ENCODE assay signal across 12 cellular contexts in the genomic region with DNA sequence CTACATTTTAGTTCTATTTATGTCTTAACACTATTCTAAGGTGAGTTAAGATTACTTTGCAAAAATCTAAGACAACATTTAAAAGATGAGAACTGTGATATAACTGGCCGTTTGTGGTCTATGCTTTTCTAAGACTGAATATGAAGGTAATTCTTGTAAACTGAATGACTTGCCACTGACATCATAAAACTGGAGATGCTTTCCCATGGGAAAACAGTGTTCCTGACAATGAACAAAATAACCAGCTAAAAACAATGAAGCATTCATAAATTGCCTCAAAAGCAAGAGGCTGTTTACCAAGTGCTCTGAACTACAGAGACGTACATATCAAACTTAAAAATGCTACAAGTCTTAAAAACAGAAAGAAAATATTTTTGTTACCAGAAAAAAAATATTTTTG. TPM values are rescaled to one million over a fixed set of nuclear protein-coding genes. Genes with fewer than 3 reads are reported as not detected.
DNase-seq lines count a peak whose midpoint lies in the region; ATAC-seq and TF ChIP-seq lines count a peak whose summit lies in the region.
"Had no signal": no experiment of that assay in that cellular context is flagged by ENCODE, and none has a peak within 500 bp of the region (broad histone marks: within the 10 kb centered on the region; RNA-seq: fewer than 3 reads in every experiment).

No MANE protein-coding gene starts in this region.

- TF ChIP-seq CTCF in fibroblast of pulmonary artery (IDR thresholded peaks at IDR 0.05; ENCODE audit: low read length, missing control alignments), result no peak

- H3K4me3 ChIP-seq in SJCRH30 (no peak overlapping the region), fibroblast of pulmonary artery (replicated peaks; ENCODE audit: low read depth, low read length) (no peak overlapping the region)
- H3K4me3 ChIP-seq: cardiac muscle cell, mucosa of descending colon had no signal

- no peaks in the 10 kb centered on the region for H3K27me3 ChIP-seq in SJCRH30
- H3K27me3 ChIP-seq: cardiac muscle cell had no signal

- peak; percentile 44 for DNase-seq in DMS79 treated with DMSO at 0.1 percent for 48 hours (lab: John Stamatoyannopoulos, UW)
- peak; percentile 26 to 81 for DNase-seq in SJCRH30
- peak; percentile 90 for DNase-seq in fibroblast of pulmonary artery (ENCODE audit: low read depth)
- DNase-seq in putamen (ENCODE audit: low spot score), result peak; percentile 80
- no peak for DNase-seq in stimulated activated CD4-positive, alpha-beta T cell treated with anti-CD3 and anti-CD28 coated beads, Interleukin-2, amount 100 ng/mL, for 24 hours
- no peak for DNase-seq in activated naive CD4-positive, alpha-beta T cell (lab: John Stamatoyannopoulos, UW)
- no peak for DNase-seq in NK-92 treated with Interleukin-12 subunit alpha and Interleukin-12 subunit beta, amount 100 ng/mL, for 24 hours (lab: John Stamatoyannopoulos, UW)
- DNase-seq: activated CD4-positive, alpha-beta T cell treated with anti-CD3 and anti-CD28 coated beads for 1 hour; DND-41 had no signal

- peaks cover 20% of the 10 kb centered on the region for H3K36me3 ChIP-seq in SJCRH30
- H3K36me3 ChIP-seq: cardiac muscle cell had no signal

- H3K4me1 ChIP-seq in SJCRH30, result peaks cover 44% of the 10 kb centered on the region

- H3K27ac ChIP-seq in SJCRH30, result peak overlapping the region; percentile 77
- H3K27ac ChIP-seq: cardiac muscle cell had no signal

- no peak for ATAC-seq in GM18502 (IDR thresholded peaks at IDR 0.05; ENCODE audit: poor library complexity, unreplicated experiment)

- no peaks in the 10 kb centered on the region for H3K9me3 ChIP-seq in SJCRH30 (replicated peaks)
- H3K9me3 ChIP-seq: mucosa of descending colon had no signal

RNA-seq across cellular contexts. Expression of a gene that starts 54.7 kb away (rescaled TPM):
- total RNA-seq in SJCRH30 (2014; rRNA removed; shearing (Covaris generic)), result 369 and 399 TPM in 2 replicates

Comparison
In these comparisons a context has a peak if more than half of its experiments do, and no peak if none do; other contexts are left out.
1. DNase-seq: peak in DMS79 treated with DMSO at 0.1 percent for 48 hours (single experiment), SJCRH30 (2 of 2), fibroblast of pulmonary artery (single experiment) and putamen (single experiment); none in stimulated activated CD4-positive, alpha-beta T cell treated with anti-CD3 and anti-CD28 coated beads, Interleukin-2, amount 100 ng/mL, for 24 hours (0 of 2), activated naive CD4-positive, alpha-beta T cell (0 of 4) and NK-92 treated with Interleukin-12 subunit alpha and Interleukin-12 subunit beta, amount 100 ng/mL, for 24 hours (single experiment).